Comparison of ENCODE assay signal across 23 cellular contexts in genomic region chr20:45872626-45873025, GRCh38.
"Had no signal": no experiment of that assay in that cellular context is flagged by ENCODE, and none has a peak within 500 bp of the region (broad histone marks: within the 10 kb centered on the region; RNA-seq: fewer than 3 reads in every experiment).

No MANE protein-coding gene starts in this region.

- ATAC-seq: gastrocnemius medialis; left cardiac atrium; sciatic nerve; stimulated activated naive B cell treated with anti-CD40 and anti-IgM and Interleukin-4, amounts not matched to agents 10 μg/mL and 1 μg/mL and 100 μg/mL, for 72 hours had no signal

- H3K4me1 Mint-ChIP-seq: activated naive CD8-positive, alpha-beta T cell treated with anti-CD3 and anti-CD28 coated beads for 36 hours; central memory CD8-positive, alpha-beta T cell; nephron; stimulated activated naive B cell treated with anti-CD40 and anti-IgM and Interleukin-4, amounts not matched to agents 10 μg/mL and 1 μg/mL and 100 μg/mL, for 72 hours had no signal

- H3K9ac ChIP-seq: parathyroid adenoma had no signal

- H3K36me3 Mint-ChIP-seq: activated CD4-positive, alpha-beta memory T cell treated with anti-CD3 and anti-CD28 coated beads for 36 hours; activated naive CD8-positive, alpha-beta T cell treated with anti-CD3 and anti-CD28 coated beads for 36 hours had no signal

- H2AFZ ChIP-seq: parathyroid adenoma had no signal

- H3K27me3 ChIP-seq: esophagus squamous epithelium, gastrocnemius medialis, neutrophil, transverse colon, vagina had no signal

- H3K27ac Mint-ChIP-seq: activated CD4-positive, alpha-beta memory T cell treated with anti-CD3 and anti-CD28 coated beads for 36 hours; activated naive CD8-positive, alpha-beta T cell treated with anti-CD3 and anti-CD28 coated beads for 36 hours; memory B cell; nephron; stimulated activated naive B cell treated with anti-CD40 and anti-IgM and Interleukin-4, amounts not matched to agents 10 μg/mL and 1 μg/mL and 100 μg/mL, for 72 hours had no signal

- H3K27ac ChIP-seq: gastrocnemius medialis, neutrophil, parathyroid adenoma, transverse colon, vagina had no signal

- H3K4me3 ChIP-seq: esophagus squamous epithelium, gastrocnemius medialis, transverse colon, vagina had no signal

- H3K4me1 ChIP-seq: esophagus squamous epithelium, gastrocnemius medialis, parathyroid adenoma, vagina had no signal

- H3K27me3 Mint-ChIP-seq: activated CD4-positive, alpha-beta memory T cell treated with anti-CD3 and anti-CD28 coated beads for 36 hours; activated naive CD8-positive, alpha-beta T cell treated with anti-CD3 and anti-CD28 coated beads for 36 hours; central memory CD8-positive, alpha-beta T cell; memory B cell; stimulated activated naive B cell treated with anti-CD40 and anti-IgM and Interleukin-4, amounts not matched to agents 10 μg/mL and 1 μg/mL and 100 μg/mL, for 72 hours had no signal

- H3K9me3 ChIP-seq: esophagus squamous epithelium, gastrocnemius medialis, neutrophil, transverse colon, vagina had no signal

- DNase-seq: activated CD4-positive, alpha-beta memory T cell treated with anti-CD3 and anti-CD28 coated beads for 36 hours; activated CD4-positive, alpha-beta T cell treated with anti-CD3 and anti-CD28 coated beads for 48 hours; activated CD4-positive, CD25-positive, alpha-beta regulatory T cell; activated naive CD4-positive, alpha-beta T cell treated with Interleukin-2 at 50 U/mL for 16 hours; activated naive CD8-positive, alpha-beta T cell treated with anti-CD3 and anti-CD28 coated beads for 36 hours; activated T-cell treated with anti-CD3 and anti-CD28 coated beads, Interleukin-2, amount 50 U/mL, for 48 hours; effector memory CD4-positive, alpha-beta T cell; esophagus squamous epithelium; gastrocnemius medialis; hippocampal formation; left cardiac atrium; small intestine; stimulated activated CD4-positive, alpha-beta T cell treated with anti-CD3 and anti-CD28 coated beads, Interleukin-15, amount 100 ng/mL, for 24 hours; stimulated activated naive B cell treated with anti-CD40 and anti-IgM and Interleukin-4, amounts not matched to agents 10 μg/mL and 1 μg/mL and 100 μg/mL, for 72 hours; T1000; transverse colon had no signal

- H3K4me3 Mint-ChIP-seq: activated CD4-positive, alpha-beta memory T cell treated with anti-CD3 and anti-CD28 coated beads for 36 hours; activated naive CD8-positive, alpha-beta T cell treated with anti-CD3 and anti-CD28 coated beads for 36 hours; central memory CD8-positive, alpha-beta T cell; memory B cell; nephron; stimulated activated naive B cell treated with anti-CD40 and anti-IgM and Interleukin-4, amounts not matched to agents 10 μg/mL and 1 μg/mL and 100 μg/mL, for 72 hours had no signal

- H3K79me2 ChIP-seq: parathyroid adenoma had no signal

- H3K9me3 Mint-ChIP-seq: activated CD4-positive, alpha-beta memory T cell treated with anti-CD3 and anti-CD28 coated beads for 36 hours; activated naive CD8-positive, alpha-beta T cell treated with anti-CD3 and anti-CD28 coated beads for 36 hours; central memory CD8-positive, alpha-beta T cell; memory B cell; nephron; stimulated activated naive B cell treated with anti-CD40 and anti-IgM and Interleukin-4, amounts not matched to agents 10 μg/mL and 1 μg/mL and 100 μg/mL, for 72 hours had no signal
